1 cellular context compared by ENCODE assay signal in the genomic region with DNA sequence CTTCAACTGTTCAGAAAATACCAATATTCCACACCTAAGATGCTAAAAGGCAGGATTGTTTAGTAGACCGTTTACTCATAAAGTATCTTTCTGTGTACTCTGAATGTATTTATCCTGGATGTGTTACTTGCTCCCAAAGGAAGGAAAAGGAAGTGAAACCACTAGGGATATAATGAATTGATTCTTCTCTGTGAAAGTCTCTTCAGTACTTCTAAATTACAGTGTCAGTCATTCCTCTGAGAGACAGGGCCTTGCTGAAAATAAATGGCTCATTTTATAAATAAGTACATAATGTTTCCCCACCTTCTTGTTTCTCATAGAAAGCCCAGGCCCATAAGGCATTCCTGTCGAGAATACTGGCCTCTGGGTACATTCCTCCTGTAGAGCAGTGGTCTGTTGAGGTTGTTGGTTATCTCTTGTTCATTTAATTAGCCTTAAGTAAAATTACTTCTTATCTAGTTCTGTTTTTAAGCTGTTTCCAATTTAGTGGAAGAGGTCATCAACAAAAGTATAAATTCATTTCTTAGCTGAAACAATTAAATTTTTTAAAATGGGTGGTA.
A peak's percentile ranks its signal among the peaks of the same experiment; 100 is the strongest.
TF ChIP-seq lines count a peak whose summit lies in the region.

No MANE protein-coding gene starts in this region.

TF ChIP-seq in neural cell, 6 proteins besides CTCF, POLR2A, EP300 and RAD21:
- no peak for TF ChIP-seq EZH2 (IDR thresholded peaks at IDR 0.05; ENCODE audit: borderline replicate concordance, insufficient read depth, low read length, poor library complexity, severe bottlenecking)
- TF ChIP-seq TAF1 (IDR thresholded peaks at IDR 0.05; ENCODE audit: low read depth): no peak
- TF ChIP-seq, protein P1, sequence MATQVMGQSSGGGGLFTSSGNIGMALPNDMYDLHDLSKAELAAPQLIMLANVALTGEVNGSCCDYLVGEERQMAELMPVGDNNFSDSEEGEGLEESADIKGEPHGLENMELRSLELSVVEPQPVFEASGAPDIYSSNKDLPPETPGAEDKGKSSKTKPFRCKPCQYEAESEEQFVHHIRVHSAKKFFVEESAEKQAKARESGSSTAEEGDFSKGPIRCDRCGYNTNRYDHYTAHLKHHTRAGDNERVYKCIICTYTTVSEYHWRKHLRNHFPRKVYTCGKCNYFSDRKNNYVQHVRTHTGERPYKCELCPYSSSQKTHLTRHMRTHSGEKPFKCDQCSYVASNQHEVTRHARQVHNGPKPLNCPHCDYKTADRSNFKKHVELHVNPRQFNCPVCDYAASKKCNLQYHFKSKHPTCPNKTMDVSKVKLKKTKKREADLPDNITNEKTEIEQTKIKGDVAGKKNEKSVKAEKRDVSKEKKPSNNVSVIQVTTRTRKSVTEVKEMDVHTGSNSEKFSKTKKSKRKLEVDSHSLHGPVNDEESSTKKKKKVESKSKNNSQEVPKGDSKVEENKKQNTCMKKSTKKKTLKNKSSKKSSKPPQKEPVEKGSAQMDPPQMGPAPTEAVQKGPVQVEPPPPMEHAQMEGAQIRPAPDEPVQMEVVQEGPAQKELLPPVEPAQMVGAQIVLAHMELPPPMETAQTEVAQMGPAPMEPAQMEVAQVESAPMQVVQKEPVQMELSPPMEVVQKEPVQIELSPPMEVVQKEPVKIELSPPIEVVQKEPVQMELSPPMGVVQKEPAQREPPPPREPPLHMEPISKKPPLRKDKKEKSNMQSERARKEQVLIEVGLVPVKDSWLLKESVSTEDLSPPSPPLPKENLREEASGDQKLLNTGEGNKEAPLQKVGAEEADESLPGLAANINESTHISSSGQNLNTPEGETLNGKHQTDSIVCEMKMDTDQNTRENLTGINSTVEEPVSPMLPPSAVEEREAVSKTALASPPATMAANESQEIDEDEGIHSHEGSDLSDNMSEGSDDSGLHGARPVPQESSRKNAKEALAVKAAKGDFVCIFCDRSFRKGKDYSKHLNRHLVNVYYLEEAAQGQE (IDR thresholded peaks at IDR 0.05; ENCODE audit: borderline replicate concordance): peak; percentile 40
- no peak for TF ChIP-seq MXI1 (conservative IDR thresholded peaks at IDR 0.05; ENCODE audit: poor library complexity, severe bottlenecking)
TF ChIP-seq in neural cell: peak in this region for 1.
